In the genomic region with DNA sequence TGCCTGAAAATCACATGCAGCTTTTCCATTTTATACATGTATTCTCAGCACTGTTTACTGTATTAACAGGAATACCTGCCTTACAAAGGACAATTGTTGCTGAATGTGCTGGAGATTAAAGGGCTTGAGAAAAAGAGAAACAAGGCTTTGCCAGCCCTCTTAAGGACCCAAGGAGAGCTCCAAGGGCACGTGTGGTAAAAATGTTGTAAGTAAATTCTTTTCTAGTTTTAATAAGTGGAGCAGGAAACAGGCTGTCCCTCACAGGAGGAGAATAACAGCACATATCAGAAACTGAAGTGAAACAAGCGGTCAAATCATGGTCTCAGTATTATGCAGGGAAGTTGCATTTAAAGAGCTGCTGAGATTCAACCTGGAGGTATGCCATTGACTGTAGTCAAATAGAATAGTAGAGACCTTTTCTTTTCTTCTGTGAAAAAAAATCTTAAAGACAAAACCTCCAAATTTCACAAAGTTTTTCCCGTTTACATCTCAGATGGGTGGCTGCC, we compare ENCODE assay signal across 16 cellular contexts. TPM values are rescaled to one million over a fixed set of nuclear protein-coding genes. Genes with fewer than 3 reads are reported as not detected.
DNase-seq lines count a peak whose midpoint lies in the region; ATAC-seq and TF ChIP-seq lines count a peak whose summit lies in the region.
"Had no signal": no experiment of that assay in that cellular context is flagged by ENCODE, and none has a peak within 500 bp of the region (broad histone marks: within the 10 kb centered on the region; RNA-seq: fewer than 3 reads in every experiment).

No MANE protein-coding gene starts in this region.

- TF ChIP-seq CTCF in GM12865 (IDR thresholded peaks at IDR 0.05; ENCODE audit: insufficient read depth, low read depth, low read length, missing control alignments) (no peak), brain microvascular endothelial cell (IDR thresholded peaks at IDR 0.05; ENCODE audit: low read depth, low read length, missing control alignments) (no peak), nephron (IDR thresholded peaks at IDR 0.05; ENCODE audit: unreplicated experiment in 3 of 3) (no peak), osteoblast (IDR thresholded peaks at IDR 0.05; ENCODE audit: extremely low read depth, low read depth, low read length) (no peak)

- ATAC-seq in HG03108 (IDR thresholded peaks at IDR 0.05; ENCODE audit: unreplicated experiment) = peak; percentile 56
- ATAC-seq: foreskin keratinocyte; naive thymus-derived CD4-positive, alpha-beta T cell had no signal

- no peak overlapping the region for H3K4me3 ChIP-seq in GM12865 (ENCODE audit: low read depth, low read length)
- H3K4me3 ChIP-seq in brain microvascular endothelial cell (ENCODE audit: low read depth, low read length) = no peak overlapping the region
- H3K4me3 ChIP-seq in osteoblast (ENCODE audit: insufficient read depth, low read length) = no peak overlapping the region
- H3K4me3 ChIP-seq: lung, Peyer's patch had no signal

- H3K36me3 Mint-ChIP-seq in nephron (ENCODE audit: low read depth) = peaks cover 21% of the 10 kb centered on the region
- H3K36me3 Mint-ChIP-seq: IgD-negative memory B cell; naive thymus-derived CD4-positive, alpha-beta T cell had no signal

- H3K9me3 Mint-ChIP-seq in nephron = no peaks in the 10 kb centered on the region
- H3K9me3 Mint-ChIP-seq: IgD-negative memory B cell had no signal

- H3K27ac Mint-ChIP-seq in nephron = peak overlapping the region; percentile 56 to 91 (median 65)
- H3K27ac Mint-ChIP-seq: IgD-negative memory B cell; naive thymus-derived CD4-positive, alpha-beta T cell had no signal

- no peaks in the 10 kb centered on the region for H3K27me3 Mint-ChIP-seq in nephron (ENCODE audit: low read depth)

- peaks cover 39% of the 10 kb centered on the region for H3K4me1 ChIP-seq in osteoblast (ENCODE audit: insufficient read depth, low read length)
- H3K4me1 ChIP-seq: Peyer's patch had no signal

- in situ Hi-C loops in brain microvascular endothelial cell (cut with HindIII; ENCODE audit: low pct_ligation_motif_present, low sequenced_read_pairs) = no loop called here

- no peak overlapping the region for H3K4me3 Mint-ChIP-seq in nephron
- H3K4me3 Mint-ChIP-seq: IgD-negative memory B cell; naive thymus-derived CD4-positive, alpha-beta T cell had no signal

- H2AFZ ChIP-seq in osteoblast (ENCODE audit: low read length) = no peak overlapping the region

- no peaks in the 10 kb centered on the region for H3K27me3 ChIP-seq in brain microvascular endothelial cell (replicated peaks)
- H3K27me3 ChIP-seq in osteoblast (ENCODE audit: insufficient read depth, low read length) = no peaks in the 10 kb centered on the region
- H3K27me3 ChIP-seq: foreskin keratinocyte, Peyer's patch had no signal

- DNase-seq in GM12865 (ENCODE audit: low read depth) (peak; percentile 50), brain microvascular endothelial cell (no peak), T-helper 9 cell (no peak), DMS 273 treated with DMSO at 0.1 percent for 48 hours (lab: John Stamatoyannopoulos, UW) (no peak), osteoblast (ENCODE audit: insufficient read length, low spot score, missing footprints) (no peak), superior temporal gyrus (ENCODE audit: extremely low spot score) (no peak)
- DNase-seq: activated CD8-positive, alpha-beta memory T cell treated with anti-CD3 and anti-CD28 coated beads for 24 hours; foreskin keratinocyte; naive thymus-derived CD4-positive, alpha-beta T cell; NCI-H69; Peyer's patch; WERI-Rb-1 had no signal

- peaks cover 3% of the 10 kb centered on the region for H4K20me1 ChIP-seq in osteoblast (ENCODE audit: insufficient read depth, low read length)

- H3K36me3 ChIP-seq in brain microvascular endothelial cell (replicated peaks) = peaks cover 54% of the 10 kb centered on the region
- H3K36me3 ChIP-seq in osteoblast (ENCODE audit: insufficient read depth, low read length) = peaks cover 43% of the 10 kb centered on the region
- H3K36me3 ChIP-seq: Peyer's patch, WERI-Rb-1 had no signal

- no peak overlapping the region for H3K4me2 ChIP-seq in osteoblast (ENCODE audit: insufficient read depth, low read length)

- H3K9me3 ChIP-seq in osteoblast (ENCODE audit: low read depth, low read length) = no peaks in the 10 kb centered on the region
- H3K9me3 ChIP-seq: Peyer's patch had no signal

- H3K79me2 ChIP-seq in osteoblast (ENCODE audit: insufficient read depth, low read length) = peaks cover 94% of the 10 kb centered on the region

- H3K4me1 Mint-ChIP-seq in nephron = peaks cover 34% of the 10 kb centered on the region
- H3K4me1 Mint-ChIP-seq: IgD-negative memory B cell had no signal

- H3K27ac ChIP-seq in brain microvascular endothelial cell = peak overlapping the region; percentile 14
- no peak overlapping the region for H3K27ac ChIP-seq in osteoblast (ENCODE audit: low read depth, low read length)
- H3K27ac ChIP-seq: foreskin keratinocyte, Peyer's patch, WERI-Rb-1 had no signal

RNA-seq across cellular contexts. Expression of a gene that starts 18.5 kb away (rescaled TPM):
- total RNA-seq in osteoblast = 680 and 715 TPM in 2 replicates
